ENCODE assay signal across 20 cellular contexts in the genomic region with DNA sequence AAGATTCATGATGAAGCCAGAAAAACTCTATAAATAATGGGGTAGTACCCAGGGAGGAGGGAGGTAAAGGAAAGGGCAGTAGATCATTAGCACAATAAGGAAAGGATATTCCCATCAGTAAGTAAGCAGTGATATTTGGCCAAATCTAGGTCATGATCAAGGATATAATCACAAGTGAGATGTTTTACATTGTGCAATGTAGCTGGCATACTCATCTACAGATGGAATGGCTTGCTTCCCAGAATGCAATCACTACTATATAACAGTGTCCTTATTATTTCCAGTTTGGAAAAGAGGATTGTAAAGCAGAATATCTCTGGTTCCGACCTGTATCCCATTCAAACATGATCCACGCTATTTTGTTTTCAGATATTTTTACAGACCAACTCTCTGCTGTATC.
DNase-seq lines count a peak whose midpoint lies in the region; ATAC-seq and TF ChIP-seq lines count a peak whose summit lies in the region.
"Had no signal": no experiment of that assay in that cellular context is flagged by ENCODE, and none has a peak within 500 bp of the region (broad histone marks: within the 10 kb centered on the region; RNA-seq: fewer than 3 reads in every experiment).

No MANE protein-coding gene starts in this region.

- no peaks in the 10 kb centered on the region for H3K4me1 ChIP-seq in colonic mucosa
- H3K4me1 ChIP-seq: gastrocnemius medialis, left ventricle myocardium inferior, testis had no signal

- no peak overlapping the region for H3K27ac ChIP-seq in colonic mucosa
- H3K27ac ChIP-seq: gastrocnemius medialis, left ventricle myocardium inferior, testis had no signal

- intact Hi-C loops in colonic mucosa (cut with DNase I) = no loop called here

- no peak for TF ChIP-seq CTCF in omental fat pad (IDR thresholded peaks at IDR 0.05)
- TF ChIP-seq CTCF in colonic mucosa (IDR thresholded peaks at IDR 0.05) = no peak

- no peak overlapping the region for H3K4me3 ChIP-seq in colonic mucosa
- H3K4me3 ChIP-seq: gastrocnemius medialis, left ventricle myocardium inferior, testis had no signal

- H3K36me3 ChIP-seq in colonic mucosa = no peaks in the 10 kb centered on the region
- H3K36me3 ChIP-seq: gastrocnemius medialis, left ventricle myocardium inferior had no signal

- H3K9ac ChIP-seq in colonic mucosa (ENCODE audit: low read depth in 2 of 2, low read length in 2 of 2) = no peak overlapping the region

- POLR2A ChIA-PET in HEK293T (lab: Yijun Ruan, JAX) = no interaction called here

- CTCF ChIA-PET in HEK293T (lab: Yijun Ruan, JAX) = no interaction called here

- DNase-seq in AG20443 (ENCODE audit: low spot score) (peak; percentile 17), HS-5 (ENCODE audit: low read depth) (peak; percentile 6), cerebellum (ENCODE audit: low spot score) (peak; percentile 11), omental fat pad (ENCODE audit: low spot score) (no peak), colonic mucosa (no peak), HEK293T (ENCODE audit: extremely low spot score) (no peak)
- DNase-seq: activated CD4-positive, alpha-beta T cell treated with anti-CD3 and anti-CD28 coated beads, Interleukin-2, amount 50 U/mL, for 48 hours; activated naive CD4-positive, alpha-beta T cell treated with anti-CD3 and anti-CD28 coated beads, Interleukin-2, amount 10 ng/mL, durations not matched to agents 7 days and 5 days; activated T-cell treated with anti-CD3 and anti-CD28 coated beads, Interleukin-2, amount 50 U/mL, for 1 hour; DMS 273 treated with DMSO at 0.1 percent for 48 hours; effector CD8-positive, alpha-beta T cell; gastrocnemius medialis; left ventricle myocardium inferior; NCI-H1436; occipital lobe; stimulated activated CD4-positive, alpha-beta T cell treated with anti-CD3 and anti-CD28 coated beads, Interleukin-4, amount 100 ng/mL, for 1 hour; testis had no signal

- no peaks in the 10 kb centered on the region for H3K27me3 ChIP-seq in colonic mucosa
- H3K27me3 ChIP-seq: gastrocnemius medialis, testis had no signal

- ATAC-seq in omental fat pad (ENCODE audit: low FRiP score) (peak; percentile 70), GM21723 (IDR thresholded peaks at IDR 0.05; ENCODE audit: unreplicated experiment) (no peak), HG02678 (IDR thresholded peaks at IDR 0.05; ENCODE audit: unreplicated experiment) (no peak)
- ATAC-seq: HCT116 had no signal

- H3K9me3 ChIP-seq in colonic mucosa = no peaks in the 10 kb centered on the region
- H3K9me3 ChIP-seq: gastrocnemius medialis, left ventricle myocardium inferior, testis had no signal

TF ChIP-seq in HEK293T, 16 proteins besides CTCF, POLR2A, EP300 and RAD21:
- TF ChIP-seq NFRKB (IDR thresholded peaks at IDR 0.05) (no peak), ZNF384 (IDR thresholded peaks at IDR 0.05) (no peak), ARNT (IDR thresholded peaks at IDR 0.05) (no peak), ELF4 (IDR thresholded peaks at IDR 0.05) (no peak), FOXA1 (IDR thresholded peaks at IDR 0.05) (no peak), FOXM1 (IDR thresholded peaks at IDR 0.05; ENCODE audit: borderline replicate concordance) (no peak), CTBP1 (IDR thresholded peaks at IDR 0.05; ENCODE audit: borderline replicate concordance) (no peak), PKNOX1 (IDR thresholded peaks at IDR 0.05) (no peak), L3MBTL2 (conservative IDR thresholded peaks at IDR 0.05) (no peak), BHLHE40 (IDR thresholded peaks at IDR 0.05; ENCODE audit: borderline replicate concordance) (no peak), LEF1 (IDR thresholded peaks at IDR 0.05; ENCODE audit: borderline replicate concordance) (no peak), SUZ12 (IDR thresholded peaks at IDR 0.05) (no peak), SP1 (IDR thresholded peaks at IDR 0.05) (no peak), TARDBP (IDR thresholded peaks at IDR 0.05) (no peak), HDGF (IDR thresholded peaks at IDR 0.05; ENCODE audit: borderline replicate concordance) (no peak), FOXK2 (IDR thresholded peaks at IDR 0.05) (no peak)

Comparison
In these comparisons a context has a peak if more than half of its experiments do, and no peak if none do; other contexts are left out.
1. DNase-seq: peak in AG20443 (single experiment), HS-5 (single experiment) and cerebellum (single experiment); none in omental fat pad (single experiment), colonic mucosa (single experiment) and HEK293T (single experiment).